Comparison of ENCODE assay signal across 7 cellular contexts in the genomic region with DNA sequence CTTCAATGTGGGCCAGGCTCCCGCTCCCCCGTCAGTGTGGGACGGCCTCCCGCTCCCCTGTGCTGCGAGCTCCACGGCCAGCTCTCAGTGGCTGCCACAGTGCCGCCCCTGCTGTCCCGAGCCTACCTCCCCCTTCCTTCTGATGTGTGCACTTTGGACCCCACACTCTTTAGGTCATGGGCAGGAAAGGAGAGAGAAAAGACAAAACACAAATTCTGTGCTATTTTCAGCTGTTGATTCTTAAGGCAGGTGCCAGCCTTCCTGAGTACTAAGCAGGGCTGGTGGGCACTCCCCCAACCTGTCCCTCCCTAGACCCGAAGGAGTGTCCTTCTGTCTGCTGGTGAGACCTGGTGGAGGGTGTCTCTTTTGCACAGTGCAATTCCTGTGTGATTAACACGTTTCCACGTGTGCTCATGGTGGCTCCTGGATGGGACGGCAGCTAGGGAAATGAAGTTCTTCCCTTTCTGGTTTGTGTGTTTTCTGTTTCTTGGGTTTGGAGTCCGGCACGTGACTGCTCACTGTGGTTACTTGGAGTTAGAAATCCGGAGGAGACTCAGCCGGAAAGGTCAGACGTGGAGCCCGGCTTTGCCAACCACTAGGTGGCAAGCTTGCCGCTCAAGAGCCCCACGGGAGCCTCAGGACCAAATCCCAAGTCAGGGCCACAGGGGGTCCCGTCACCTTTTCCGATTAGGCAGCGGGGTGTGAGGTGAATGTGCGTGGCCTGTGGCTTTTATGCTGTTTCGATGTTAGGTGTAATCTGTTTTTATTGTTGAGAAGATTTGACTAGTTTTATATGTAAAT.
DNase-seq lines count a peak whose midpoint lies in the region; ATAC-seq, FAIRE-seq and TF ChIP-seq lines count a peak whose summit lies in the region.
"Not testable (repeated sequence)": the region's sequence is repeated elsewhere in the genome, so short reads cannot be mapped to it uniquely, and the experiment has no call there.

No MANE protein-coding gene starts in this region.

- in situ Hi-C loops in G401 (cut with HindIII; ENCODE audit: low sequenced_read_pairs), result not testable (repeated sequence)

- peak; percentile 89 for FAIRE-seq in endothelial cell of umbilical vein (lab: Jason Lieb, UNC)

- DNase-seq in G401 (ENCODE audit: low spot score), result peak; percentile 45
- peak; percentile 13 for DNase-seq in HPDE6-E6E7 (ENCODE audit: extremely low spot score)
- peak in 1 of 3 donors; percentile 69 for DNase-seq in Peyer's patch
- peak; percentile 83 for DNase-seq in endothelial cell of umbilical vein (ENCODE audit: low read depth, low spot score)
- DNase-seq in left kidney (ENCODE audit: low read depth, low spot score), result peak; percentile 76
- peak; percentile 75 for DNase-seq in renal cortical epithelial cell (ENCODE audit: low read depth)

- H3K27me3 Mint-ChIP-seq in activated T-helper 17 cell treated with anti-CD3 and anti-CD28 coated beads, Interleukin-2, amount 50 U/mL, for 72 hours, result not testable (repeated sequence)

- not testable (repeated sequence) for TF ChIP-seq POLR2A in Peyer's patch (IDR thresholded peaks at IDR 0.05); endothelial cell of umbilical vein (IDR thresholded peaks at IDR 0.05; ENCODE audit: low read depth, low read length)

- POLR2A ChIA-PET in endothelial cell of umbilical vein (lab: Charles Lee), result not testable (repeated sequence)

- peaks cover 96% of the 10 kb centered on the region for H3K36me3 Mint-ChIP-seq in activated T-helper 17 cell treated with anti-CD3 and anti-CD28 coated beads, Interleukin-2, amount 50 U/mL, for 72 hours (ENCODE audit: low read depth)

- not testable (repeated sequence) for H3K4me2 ChIP-seq in endothelial cell of umbilical vein (ENCODE audit: insufficient read depth, low read length)

- not testable (repeated sequence) for H3K4me1 ChIP-seq in Peyer's patch; endothelial cell of umbilical vein (ENCODE audit: control insufficient read depth, extremely low read depth, insufficient read depth, low read length)

- not testable (repeated sequence) for BruUV-seq in endothelial cell of umbilical vein (replicated peaks; lab: Mats Ljungman, UMichigan)

- peak; percentile 62 for ATAC-seq in activated T-helper 17 cell treated with anti-CD3 and anti-CD28 coated beads, Interleukin-2, amount 50 U/mL, for 72 hours (replicated peaks)

- intact Hi-C loops in endothelial cell of umbilical vein (cut with micrococcal nuclease), result not testable (repeated sequence)

- H3K27ac ChIP-seq in Peyer's patch (peak overlapping the region in 2 of 4 donors; percentile 1 to 30), endothelial cell of umbilical vein (ENCODE audit: insufficient read depth, low read depth, low read length) (peak overlapping the region; percentile 16)

- H3K27ac Mint-ChIP-seq in activated T-helper 17 cell treated with anti-CD3 and anti-CD28 coated beads, Interleukin-2, amount 50 U/mL, for 72 hours, result peak overlapping the region; percentile 88

- H3K9me1 ChIP-seq in endothelial cell of umbilical vein (replicated peaks; ENCODE audit: control insufficient read depth, extremely low read depth, insufficient read depth, low read length), result not testable (repeated sequence)

- CTCF ChIA-PET in endothelial cell of umbilical vein (lab: Charles Lee), result interaction anchor here (0.6 to 2.1 kb wide), 6 partner anchors 64 to 146 kb away, joined by 3 to 8 read pairs (median 4); no protein-coding TSS in a partner anchor

- H4K20me1 ChIP-seq in endothelial cell of umbilical vein (replicated peaks; ENCODE audit: control insufficient read depth, extremely low read depth, insufficient read depth, low read length), result not testable (repeated sequence)

- peak overlapping the region; percentile 63 for H3K4me3 Mint-ChIP-seq in activated T-helper 17 cell treated with anti-CD3 and anti-CD28 coated beads, Interleukin-2, amount 50 U/mL, for 72 hours

- not testable (repeated sequence) for H3K9me3 ChIP-seq in Peyer's patch; endothelial cell of umbilical vein (replicated peaks; ENCODE audit: control insufficient read depth, insufficient read depth, low read length)

- H3K4me3 ChIP-seq in Peyer's patch; endothelial cell of umbilical vein (replicated peaks in 1 of 3; ENCODE audit: insufficient read depth in 1 of 3, low read depth in 1 of 3, low read length in 3 of 3): not testable (repeated sequence)

- not testable (repeated sequence) for H3K79me2 ChIP-seq in endothelial cell of umbilical vein (ENCODE audit: control insufficient read depth, insufficient read depth, low read length)

- not testable (repeated sequence) for H3K9me3 Mint-ChIP-seq in activated T-helper 17 cell treated with anti-CD3 and anti-CD28 coated beads, Interleukin-2, amount 50 U/mL, for 72 hours

- dilution Hi-C loops in endothelial cell of umbilical vein (cut with MboI; ENCODE audit: extremely low pct_ligation_motif_present, low sequenced_read_pairs), result not testable (repeated sequence)

- peaks cover 32% of the 10 kb centered on the region for H3K4me1 Mint-ChIP-seq in activated T-helper 17 cell treated with anti-CD3 and anti-CD28 coated beads, Interleukin-2, amount 50 U/mL, for 72 hours

- peak overlapping the region; percentile 73 for H2AFZ ChIP-seq in endothelial cell of umbilical vein (ENCODE audit: low read depth, low read length)

- not testable (repeated sequence) for H3K36me3 ChIP-seq in Peyer's patch; endothelial cell of umbilical vein (ENCODE audit: control insufficient read depth in 2 of 2, extremely low read depth in 1 of 2, insufficient read depth in 2 of 2, low read length in 2 of 2)

- not testable (repeated sequence) for H3K9ac ChIP-seq in endothelial cell of umbilical vein (replicated peaks; ENCODE audit: extremely low read depth, insufficient read depth, low read length)

- H3K27me3 ChIP-seq in Peyer's patch; endothelial cell of umbilical vein (ENCODE audit: control insufficient read depth in 2 of 2, insufficient read depth in 2 of 2, low read length in 2 of 2): not testable (repeated sequence)

- TF ChIP-seq CTCF in Peyer's patch (IDR thresholded peaks at IDR 0.05) (peak in 5 of 6 experiments; percentile 20 to 59 (median 50)), endothelial cell of umbilical vein (IDR thresholded peaks at IDR 0.05; ENCODE audit: extremely low read depth in 1 of 2, insufficient read depth in 1 of 2, low read depth in 1 of 2, low read length in 2 of 2) (peak; percentile 59 to 66)

TF ChIP-seq in endothelial cell of umbilical vein, 7 proteins besides CTCF, POLR2A, EP300 and RAD21:
- TF ChIP-seq, protein P1, sequence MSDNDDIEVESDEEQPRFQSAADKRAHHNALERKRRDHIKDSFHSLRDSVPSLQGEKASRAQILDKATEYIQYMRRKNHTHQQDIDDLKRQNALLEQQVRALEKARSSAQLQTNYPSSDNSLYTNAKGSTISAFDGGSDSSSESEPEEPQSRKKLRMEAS (IDR thresholded peaks at IDR 0.05; ENCODE audit: insufficient read depth, insufficient read length), result peak; percentile 11
